ENCODE assay signal across 17 cellular contexts in genomic region chr1:186440584-186440983, GRCh38. TPM values are rescaled to one million over a fixed set of nuclear protein-coding genes. Genes with fewer than 3 reads are reported as not detected.
A peak's percentile ranks its signal among the peaks of the same experiment; 100 is the strongest.
DNase-seq lines count a peak whose midpoint lies in the region; ATAC-seq lines count a peak whose summit lies in the region.
"Had no signal": no experiment of that assay in that cellular context is flagged by ENCODE, and none has a peak within 500 bp of the region (broad histone marks: within the 10 kb centered on the region; RNA-seq: fewer than 3 reads in every experiment).

No MANE protein-coding gene starts in this region.

- peak; percentile 19 for DNase-seq in Daoy (ENCODE audit: low read depth)
- DNase-seq in LoVo (ENCODE audit: low spot score), result peak; percentile 22
- DNase-seq in RKO (ENCODE audit: low spot score), result peak; percentile 15
- DNase-seq in glomerular visceral epithelial cell (ENCODE audit: extremely low spot score), result peak; percentile 22
- no peak for DNase-seq in NOMO-1 treated with dmso at 0.1 percent for 144 hours (lab: John Stamatoyannopoulos, UW; ENCODE audit: unreplicated experiment)
- DNase-seq in stimulated activated CD4-positive, alpha-beta T cell treated with anti-CD3 and anti-CD28 coated beads, Interleukin-4, amount 100 ng/mL, for 24 hours, result no peak
- DNase-seq in NCI-H1048 (lab: John Stamatoyannopoulos, UW), result no peak
- DNase-seq: activated CD4-positive, alpha-beta T cell treated with anti-CD3 and anti-CD28 coated beads for 36 hours; activated naive CD8-positive, alpha-beta T cell treated with anti-CD3 and anti-CD28 coated beads, Interleukin-2, amount 10 ng/mL, durations not matched to agents 7 days and 5 days; midbrain; NCI-H187 treated with DMSO at 0.1 percent for 48 hours; nucleus accumbens; T-helper 17 cell; uterus had no signal

- no peak for ATAC-seq in HG02759 (IDR thresholded peaks at IDR 0.05; ENCODE audit: unreplicated experiment)
- ATAC-seq: K562, T-helper 17 cell had no signal

RNA-seq across cellular contexts. Expression of gene PDC, which starts 20.3 kb away (rescaled TPM):
- total RNA-seq in Daoy (2014; rRNA removed; shearing (Covaris generic)), result not detected in 2 replicates
- total RNA-seq: activated CD4-positive, alpha-beta T cell treated with anti-CD3 and anti-CD28 coated beads for 36 hours; activated naive CD8-positive, alpha-beta T cell treated with anti-CD3 and anti-CD28 coated beads, Interleukin-2, amount 10 ng/mL, durations not matched to agents 7 days and 5 days; fibroblast of lung; K562; T-helper 17 cell; uterus had no signal

Comparison
In these comparisons a context has a peak if more than half of its experiments do, and no peak if none do; other contexts are left out.
1. DNase-seq: peak in Daoy (single experiment), LoVo (single experiment), RKO (single experiment) and glomerular visceral epithelial cell (single experiment); none in NOMO-1 treated with dmso at 0.1 percent for 144 hours (single experiment), stimulated activated CD4-positive, alpha-beta T cell treated with anti-CD3 and anti-CD28 coated beads, Interleukin-4, amount 100 ng/mL, for 24 hours (single experiment) and NCI-H1048 (single experiment).